ENCODE assay signal across 9 cellular contexts in genomic region chr5:138177936-138178515, GRCh38. TPM values are rescaled to one million over a fixed set of nuclear protein-coding genes. Genes with fewer than 3 reads are reported as not detected.
DNase-seq lines count a peak whose midpoint lies in the region; ATAC-seq and TF ChIP-seq lines count a peak whose summit lies in the region.
"Had no signal": no experiment of that assay in that cellular context is flagged by ENCODE, and none has a peak within 500 bp of the region (broad histone marks: within the 10 kb centered on the region; RNA-seq: fewer than 3 reads in every experiment).

No MANE protein-coding gene starts in this region.

- H3K36me3 ChIP-seq in endodermal cell (ENCODE audit: control insufficient read depth, insufficient read depth, low read length) (peaks cover 58% of the 10 kb centered on the region), mesendoderm (ENCODE audit: control insufficient read depth, insufficient read depth, low read length) (peaks cover 12% of the 10 kb centered on the region), tibial artery (peaks cover 17 to 43% (median 23%) of the 10 kb centered on the region in 3 donors)

- no peak overlapping the region for H2BK120ac ChIP-seq in mesendoderm (ENCODE audit: low read depth, low read length)

- H3K56ac ChIP-seq in mesendoderm (ENCODE audit: low read length) = peak overlapping the region; percentile 96

- no peak overlapping the region for H2BK15ac ChIP-seq in mesendoderm (replicated peaks; ENCODE audit: low read depth)

- intact Hi-C loops in tibial artery (cut with DNase I; ENCODE audit: low total_unique reads) = no loop called here

- H3K36me3 Mint-ChIP-seq in endodermal cell (ENCODE audit: low read depth) = peaks cover 47% of the 10 kb centered on the region

- TF ChIP-seq CTCF in endodermal cell (conservative IDR thresholded peaks at IDR 0.05) = no peak
- no peak for TF ChIP-seq CTCF in tibial artery (IDR thresholded peaks at IDR 0.05)

- H3K9me3 ChIP-seq in endodermal cell (ENCODE audit: control insufficient read depth, low read length) (no peaks in the 10 kb centered on the region), tibial artery (no peaks in the 10 kb centered on the region)

- no peak overlapping the region for H3K23ac ChIP-seq in mesendoderm (ENCODE audit: low read length)

- no peak overlapping the region for H4K5ac ChIP-seq in mesendoderm (ENCODE audit: low read length)

- H3K27me3 ChIP-seq in endodermal cell (ENCODE audit: control insufficient read depth, insufficient read depth, low read length, poor library complexity, severe bottlenecking) = no peaks in the 10 kb centered on the region
- no peaks in the 10 kb centered on the region for H3K27me3 ChIP-seq in mesendoderm (ENCODE audit: insufficient read depth, low read length, poor library complexity)
- H3K27me3 ChIP-seq in tibial artery = no peaks in the 10 kb centered on the region

- peak; percentile 17 for ATAC-seq in HG03135 (IDR thresholded peaks at IDR 0.05; ENCODE audit: unreplicated experiment)
- no peak for ATAC-seq in HG03108 (IDR thresholded peaks at IDR 0.05; ENCODE audit: unreplicated experiment)

- H3K4me1 ChIP-seq in endodermal cell (ENCODE audit: control insufficient read depth, insufficient read depth, low read length) (no peaks in the 10 kb centered on the region), mesendoderm (ENCODE audit: control insufficient read depth, low read depth, low read length) (peaks cover 4% of the 10 kb centered on the region), tibial artery (peaks cover 6 to 28% (median 21%) of the 10 kb centered on the region in 4 donors)

- peak overlapping the region; percentile 73 for H2BK5ac ChIP-seq in mesendoderm (ENCODE audit: low read length)

- no peaks in the 10 kb centered on the region for H3K9me3 Mint-ChIP-seq in endodermal cell
- H3K9me3 Mint-ChIP-seq: dendritic cell treated with granulocyte-macrophage colony-stimulating factor and Interleukin-4, amounts not matched to agents 40 ng/mL and 50 ng/mL, for 4 days had no signal

- H3K4me1 Mint-ChIP-seq in endodermal cell = peaks cover 13% of the 10 kb centered on the region

- H3K27me3 Mint-ChIP-seq in endodermal cell (ENCODE audit: insufficient read depth) = no peaks in the 10 kb centered on the region
- H3K27me3 Mint-ChIP-seq: dendritic cell treated with granulocyte-macrophage colony-stimulating factor and Interleukin-4, amounts not matched to agents 40 ng/mL and 50 ng/mL, for 4 days had no signal

- H3K79me2 ChIP-seq in mesendoderm (ENCODE audit: control insufficient read depth, insufficient read depth, low read length) = peaks cover 19% of the 10 kb centered on the region

- H3K9ac ChIP-seq in endodermal cell (ENCODE audit: extremely low read depth, low read length, poor library complexity, severe bottlenecking) (peak overlapping the region; percentile 96), mesendoderm (ENCODE audit: low read length) (peak overlapping the region; percentile 96)

- peak; percentile 14 for DNase-seq in NCI-H1105 treated with DMSO at 0.1 percent for 48 hours (lab: John Stamatoyannopoulos, UW)
- no peak for DNase-seq in NCI-H1105 (lab: John Stamatoyannopoulos, UW)
- DNase-seq in SK-N-DZ (ENCODE audit: low spot score) = peak; percentile 10
- DNase-seq in endodermal cell = peak; percentile 64
- peak; percentile 36 for DNase-seq in mesendoderm
- no peak for DNase-seq in tibial artery

- peaks cover 9% of the 10 kb centered on the region for H3K79me1 ChIP-seq in mesendoderm (ENCODE audit: low read length)

- no peak overlapping the region for H4K8ac ChIP-seq in mesendoderm (ENCODE audit: low read depth, low read length)

- H3K4me3 Mint-ChIP-seq in endodermal cell = no peak overlapping the region
- H3K4me3 Mint-ChIP-seq: dendritic cell treated with granulocyte-macrophage colony-stimulating factor and Interleukin-4, amounts not matched to agents 40 ng/mL and 50 ng/mL, for 4 days had no signal

- peak overlapping the region; percentile 74 for H3K4me2 ChIP-seq in mesendoderm (ENCODE audit: low read length)

- WGBS in endodermal cell (ENCODE audit: insufficient coverage in 1 of 2, insufficient read length in 1 of 2), 2 experiments = 0% methylated on average over 10 to 16 of the region's 16 CpGs
- WGBS in mesendoderm (ENCODE audit: extremely low coverage, insufficient coverage, low lambda C conversion rate) = no CpG with 5 or more reads among the region's 16 CpGs

- no peak overlapping the region for H3K4ac ChIP-seq in mesendoderm (ENCODE audit: low read depth, low read length)

- H3K18ac ChIP-seq in mesendoderm (ENCODE audit: low read length) = peak overlapping the region; percentile 65

- no peak overlapping the region for H3K27ac Mint-ChIP-seq in endodermal cell
- H3K27ac Mint-ChIP-seq: dendritic cell treated with granulocyte-macrophage colony-stimulating factor and Interleukin-4, amounts not matched to agents 40 ng/mL and 50 ng/mL, for 4 days had no signal

- H3K4me3 ChIP-seq in endodermal cell (ENCODE audit: low read length) (peak overlapping the region; percentile 98), mesendoderm (ENCODE audit: low read length) (peak overlapping the region; percentile 95), tibial artery (peak overlapping the region; percentile 66 to 83)

- H3K27ac ChIP-seq in endodermal cell (ENCODE audit: low read depth, low read length) = peak overlapping the region; percentile 96
- no peak overlapping the region for H3K27ac ChIP-seq in mesendoderm (ENCODE audit: low read depth, low read length)
- H3K27ac ChIP-seq in tibial artery = peak overlapping the region; percentile 77 to 78

- no peak overlapping the region for H2AK5ac ChIP-seq in mesendoderm (ENCODE audit: low read length)

RNA-seq across cellular contexts. Expression of gene BRD8, which starts 0.4 kb away (rescaled TPM):
- polyA plus RNA-seq in SK-N-DZ (2014; cell fraction: cytosol; rRNA removed) = 89.0 and 94.3 TPM in 2 replicates
- polyA plus RNA-seq in SK-N-DZ (2014; cell fraction: nucleus; rRNA removed) = 221 and 254 TPM in 2 replicates
- 100 to 1,000 TPM; 120 to 122 TPM for total RNA-seq in endodermal cell
- polyA plus RNA-seq in endodermal cell (2013, experiment 1 of 2) = 94.7 TPM
- polyA plus RNA-seq in endodermal cell (2013, experiment 2 of 2) = 80.4 TPM
- 50.3 TPM for polyA plus RNA-seq in mesendoderm (2013, experiment 1 of 2)
- polyA plus RNA-seq in mesendoderm (2013, experiment 2 of 2) = 45.1 TPM

RNA-seq across cellular contexts. Expression of gene KIF20A, which starts 0.9 kb away (rescaled TPM):
- polyA plus RNA-seq in SK-N-DZ (2014; cell fraction: cytosol; rRNA removed) = 193 and 213 TPM in 2 replicates
- 219 and 238 TPM in 2 replicates for polyA plus RNA-seq in SK-N-DZ (2014; cell fraction: nucleus; rRNA removed)
- 10 to 100 TPM; 58.0 to 74.6 TPM for total RNA-seq in endodermal cell
- 84.5 TPM for polyA plus RNA-seq in endodermal cell (2013, experiment 1 of 2)
- polyA plus RNA-seq in endodermal cell (2013, experiment 2 of 2) = 92.9 TPM
- polyA plus RNA-seq in mesendoderm (2013, experiment 1 of 2) = 55.9 TPM
- 56.5 TPM for polyA plus RNA-seq in mesendoderm (2013, experiment 2 of 2)

RNA-seq across cellular contexts. Expression of gene CDC23, which starts 35.1 kb away (rescaled TPM):
- 45.8 and 48.2 TPM in 2 replicates for polyA plus RNA-seq in SK-N-DZ (2014; cell fraction: cytosol; rRNA removed)
- polyA plus RNA-seq in SK-N-DZ (2014; cell fraction: nucleus; rRNA removed) = 58.9 and 68.5 TPM in 2 replicates
- 10 to 100 TPM; 40.9 to 45.7 TPM for total RNA-seq in endodermal cell
- 43.8 TPM for polyA plus RNA-seq in endodermal cell (2013, experiment 1 of 2)
- 40.0 TPM for polyA plus RNA-seq in endodermal cell (2013, experiment 2 of 2)
- polyA plus RNA-seq in mesendoderm (2013, experiment 1 of 2) = 31.8 TPM
- polyA plus RNA-seq in mesendoderm (2013, experiment 2 of 2) = 32.9 TPM

RNA-seq across cellular contexts. Expression of gene NME5, which starts 38.8 kb away (rescaled TPM):
- not detected in 2 replicates for polyA plus RNA-seq in SK-N-DZ (2014; cell fraction: cytosol; rRNA removed)
- polyA plus RNA-seq in SK-N-DZ (2014; cell fraction: nucleus; rRNA removed) = 0.65 TPM in 1 of 2 replicates, not detected in the other
- total RNA-seq in endodermal cell = 1 to 10 TPM; 4.7 to 9.2 TPM
- polyA plus RNA-seq in endodermal cell (2013, experiment 1 of 2) = 5.8 TPM
- polyA plus RNA-seq in endodermal cell (2013, experiment 2 of 2) = 5.3 TPM
- polyA plus RNA-seq in mesendoderm (2013, experiment 1 of 2) = 2.9 TPM
- polyA plus RNA-seq in mesendoderm (2013, experiment 2 of 2) = 3.0 TPM

Comparison
In these comparisons a context has a peak if more than half of its experiments do, and no peak if none do; other contexts are left out.
1. DNase-seq: peak in NCI-H1105 treated with DMSO at 0.1 percent for 48 hours (single experiment), SK-N-DZ (single experiment), endodermal cell (single experiment) and mesendoderm (single experiment); none in NCI-H1105 (single experiment) and tibial artery (0 of 2).
2. Peak in every context shown above with its lines, with median percentiles within 50 percentile points of each other: H3K4me3 ChIP-seq.